In the genomic region with DNA sequence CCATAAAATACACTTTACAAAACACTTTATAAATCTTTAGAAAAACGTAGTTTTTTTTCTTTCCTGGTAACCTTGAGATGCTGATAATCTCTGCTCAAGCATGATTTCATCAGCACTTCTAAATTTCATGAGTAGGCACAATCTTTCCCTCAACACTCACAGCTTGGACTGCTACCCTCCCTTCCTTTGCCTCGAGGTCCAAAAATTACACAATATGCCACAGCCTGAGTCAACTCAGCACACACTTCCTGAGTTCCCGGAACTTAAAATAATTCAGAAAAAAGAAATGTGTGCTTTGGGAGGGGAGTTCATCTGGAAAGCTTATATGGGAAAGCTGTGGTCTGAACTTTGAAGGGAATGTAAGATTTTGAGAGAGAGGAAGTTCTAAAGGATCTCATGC, we compare ENCODE assay signal across 9 cellular contexts. TPM values are rescaled to one million over a fixed set of nuclear protein-coding genes. Genes with fewer than 3 reads are reported as not detected.
A peak's percentile ranks its signal among the peaks of the same experiment; 100 is the strongest.
DNase-seq lines count a peak whose midpoint lies in the region; ATAC-seq lines count a peak whose summit lies in the region.
"Had no signal": no experiment of that assay in that cellular context is flagged by ENCODE, and none has a peak within 500 bp of the region (broad histone marks: within the 10 kb centered on the region; RNA-seq: fewer than 3 reads in every experiment).

No MANE protein-coding gene starts in this region.

- no peak for ATAC-seq in HG02798 (IDR thresholded peaks at IDR 0.05; ENCODE audit: poor library complexity, unreplicated experiment)
- ATAC-seq in T-cell (replicated peaks in 1 of 4) = no peak

- no peak overlapping the region for H3K4me3 Mint-ChIP-seq in T-cell
- H3K4me3 Mint-ChIP-seq: activated T-helper 1 cell treated with anti-CD3 and anti-CD28 coated beads, Interleukin-12 subunit alpha, Interleukin-12 subunit beta, Interleukin-2, Interleukin-4 antibody, amounts not matched to agents 30 ng/mL and 10 ng/mL and 1 ng/mL, durations not matched to agents 14 hours and 24 hours and 36 hours had no signal

- no peaks in the 10 kb centered on the region for H3K4me1 Mint-ChIP-seq in T-cell

- H3K27me3 Mint-ChIP-seq in T-cell = peaks cover 0 to 7% of the 10 kb centered on the region in 2 donors

- H3K9me3 Mint-ChIP-seq in T-cell = no peaks in the 10 kb centered on the region
- H3K9me3 Mint-ChIP-seq: activated T-helper 1 cell treated with anti-CD3 and anti-CD28 coated beads, Interleukin-12 subunit alpha, Interleukin-12 subunit beta, Interleukin-2, Interleukin-4 antibody, amounts not matched to agents 30 ng/mL and 10 ng/mL and 1 ng/mL, durations not matched to agents 14 hours and 24 hours and 36 hours had no signal

- DNase-seq in GM03348 (ENCODE audit: low spot score) (peak; percentile 88), RPMI7951 (ENCODE audit: low read depth) (peak; percentile 97), fibroblast of peridontal ligament (ENCODE audit: extremely low read depth) (peak; percentile 98), renal cortical epithelial cell (ENCODE audit: low read depth) (peak; percentile 98), NCI-H1092 (lab: John Stamatoyannopoulos, UW) (no peak), T-cell (no peak), NCI-H2196 treated with DMSO at 0.1 percent for 48 hours (lab: John Stamatoyannopoulos, UW; ENCODE audit: unreplicated experiment) (no peak)

- H3K27ac Mint-ChIP-seq in T-cell = no peak overlapping the region
- H3K27ac Mint-ChIP-seq: activated T-helper 1 cell treated with anti-CD3 and anti-CD28 coated beads, Interleukin-12 subunit alpha, Interleukin-12 subunit beta, Interleukin-2, Interleukin-4 antibody, amounts not matched to agents 30 ng/mL and 10 ng/mL and 1 ng/mL, durations not matched to agents 14 hours and 24 hours and 36 hours had no signal

- CTCF ChIA-PET in T-cell (lab: Charles Lee) = interaction anchor here (0.9 to 1.1 kb wide), 2 partner anchors 33 to 274 kb away, joined by 3 to 5 read pairs; a partner anchor contains a TSS

- no peaks in the 10 kb centered on the region for H3K36me3 Mint-ChIP-seq in T-cell

- POLR2A ChIA-PET in T-cell (lab: Charles Lee) = interaction anchor here in 1 of 2 donors (1.1 kb wide), 1 partner anchor 89 kb away, joined by 4 read pairs; no protein-coding TSS in a partner anchor

RNA-seq across cellular contexts. Expression of a gene that starts 5.9 kb away (rescaled TPM):
- total RNA-seq in RPMI7951 (2014; rRNA removed; shearing (Covaris generic)) = 0.29 and 0.36 TPM in 2 replicates
- total RNA-seq in renal cortical epithelial cell = 0.17 and 0.85 TPM in 2 replicates
- total RNA-seq in T-cell = not detected
- total RNA-seq: activated T-helper 1 cell treated with anti-CD3 and anti-CD28 coated beads, Interleukin-12 subunit alpha, Interleukin-12 subunit beta, Interleukin-2, Interleukin-4 antibody, amounts not matched to agents 30 ng/mL and 10 ng/mL and 1 ng/mL, durations not matched to agents 14 hours and 24 hours and 36 hours had no signal

RNA-seq across cellular contexts. Expression of a gene that starts 33.7 kb away (rescaled TPM):
- 40.2 and 44.8 TPM in 2 replicates for total RNA-seq in RPMI7951 (2014; rRNA removed; shearing (Covaris generic))
- 24.7 and 49.0 TPM in 2 replicates for total RNA-seq in renal cortical epithelial cell
- total RNA-seq in T-cell = 10 to 100 TPM; 52.5 to 83.9 (median 67.9) TPM

RNA-seq across cellular contexts. Expression of a gene that starts 38.9 kb away (rescaled TPM):
- total RNA-seq in RPMI7951 (2014; rRNA removed; shearing (Covaris generic)) = not detected in 2 replicates
- total RNA-seq in renal cortical epithelial cell (not detected in 2 replicates), T-cell (under 1 TPM in 3 of 5 donors, not detected in 2; 0.12 to 0.25 (median 0.23) TPM)
- total RNA-seq: activated T-helper 1 cell treated with anti-CD3 and anti-CD28 coated beads, Interleukin-12 subunit alpha, Interleukin-12 subunit beta, Interleukin-2, Interleukin-4 antibody, amounts not matched to agents 30 ng/mL and 10 ng/mL and 1 ng/mL, durations not matched to agents 14 hours and 24 hours and 36 hours had no signal

Comparison
In these comparisons a context has a peak if more than half of its experiments do, and no peak if none do; other contexts are left out.
1. DNase-seq: peak in GM03348 (single experiment), RPMI7951 (single experiment), fibroblast of peridontal ligament (single experiment) and renal cortical epithelial cell (single experiment); none in NCI-H1092 (single experiment), T-cell (0 of 34) and NCI-H2196 treated with DMSO at 0.1 percent for 48 hours (single experiment).